1 cellular context compared by ENCODE assay signal in the genomic region with DNA sequence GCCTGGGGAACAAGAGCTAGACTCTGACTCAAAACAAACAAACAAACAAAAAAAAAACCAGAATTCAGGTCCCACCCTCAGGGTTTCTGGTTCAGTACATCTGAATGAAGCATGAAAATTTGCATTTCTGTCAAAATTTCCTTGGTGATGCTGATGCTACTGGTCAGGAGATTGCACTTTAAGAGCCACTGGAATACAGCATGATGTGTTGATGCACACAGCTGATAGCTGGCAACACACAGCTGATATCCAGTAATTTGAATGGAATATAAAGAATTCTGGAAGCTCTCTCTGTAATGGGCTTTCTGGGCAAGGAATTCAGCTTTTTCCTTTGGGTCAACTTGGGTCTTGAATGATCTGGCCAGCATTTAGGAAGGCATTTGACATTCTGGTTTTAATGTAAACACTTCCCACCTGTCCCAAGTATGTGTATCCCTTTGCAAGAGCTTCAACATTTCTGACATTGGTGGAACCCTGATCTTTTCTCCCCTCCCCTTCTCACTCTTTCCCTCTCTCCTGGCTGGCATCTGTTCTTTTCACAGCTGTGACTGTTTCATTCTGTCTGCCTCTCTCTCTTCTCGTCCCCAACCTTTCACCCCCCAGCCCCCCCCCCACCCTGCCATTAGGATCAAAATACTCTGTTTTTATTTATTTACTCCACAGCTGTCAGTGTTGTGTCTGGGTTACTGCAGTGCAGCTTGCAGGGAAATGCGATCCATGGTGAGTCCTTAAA.
TF ChIP-seq lines count a peak whose summit lies in the region.

No MANE protein-coding gene starts in this region.

TF ChIP-seq in IMR-90, 13 proteins besides CTCF, POLR2A, EP300 and RAD21:
- no peak for TF ChIP-seq NFE2L2 (IDR thresholded peaks at IDR 0.05; ENCODE audit: low read depth, low read length)
- TF ChIP-seq MXI1 (IDR thresholded peaks at IDR 0.05; ENCODE audit: borderline replicate concordance, low read depth, low read length), result no peak
- TF ChIP-seq BHLHE40 (IDR thresholded peaks at IDR 0.05; ENCODE audit: low read depth, low read length), result no peak
- TF ChIP-seq MAZ (IDR thresholded peaks at IDR 0.05; ENCODE audit: borderline replicate concordance, low read depth, low read length), result no peak
- TF ChIP-seq, protein P1, sequence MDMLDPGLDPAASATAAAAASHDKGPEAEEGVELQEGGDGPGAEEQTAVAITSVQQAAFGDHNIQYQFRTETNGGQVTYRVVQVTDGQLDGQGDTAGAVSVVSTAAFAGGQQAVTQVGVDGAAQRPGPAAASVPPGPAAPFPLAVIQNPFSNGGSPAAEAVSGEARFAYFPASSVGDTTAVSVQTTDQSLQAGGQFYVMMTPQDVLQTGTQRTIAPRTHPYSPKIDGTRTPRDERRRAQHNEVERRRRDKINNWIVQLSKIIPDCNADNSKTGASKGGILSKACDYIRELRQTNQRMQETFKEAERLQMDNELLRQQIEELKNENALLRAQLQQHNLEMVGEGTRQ (IDR thresholded peaks at IDR 0.05; ENCODE audit: low read depth, low read length), result no peak
- no peak for TF ChIP-seq CEBPB (IDR thresholded peaks at IDR 0.05; ENCODE audit: low read depth, low read length)
- TF ChIP-seq SMC3 (IDR thresholded peaks at IDR 0.05; ENCODE audit: low read depth, low read length), result no peak
- no peak for TF ChIP-seq MAFK (IDR thresholded peaks at IDR 0.05; ENCODE audit: low read depth, low read length)
- no peak for TF ChIP-seq FOS (IDR thresholded peaks at IDR 0.05; ENCODE audit: low read depth, low read length)
- TF ChIP-seq RCOR1 (IDR thresholded peaks at IDR 0.05; ENCODE audit: insufficient replicate concordance, low read length), result no peak
- TF ChIP-seq RFX5 (IDR thresholded peaks at IDR 0.05; ENCODE audit: low read depth, low read length), result no peak
- TF ChIP-seq CHD1 (IDR thresholded peaks at IDR 0.05; ENCODE audit: low read depth, low read length), result no peak
- TF ChIP-seq, protein P2, sequence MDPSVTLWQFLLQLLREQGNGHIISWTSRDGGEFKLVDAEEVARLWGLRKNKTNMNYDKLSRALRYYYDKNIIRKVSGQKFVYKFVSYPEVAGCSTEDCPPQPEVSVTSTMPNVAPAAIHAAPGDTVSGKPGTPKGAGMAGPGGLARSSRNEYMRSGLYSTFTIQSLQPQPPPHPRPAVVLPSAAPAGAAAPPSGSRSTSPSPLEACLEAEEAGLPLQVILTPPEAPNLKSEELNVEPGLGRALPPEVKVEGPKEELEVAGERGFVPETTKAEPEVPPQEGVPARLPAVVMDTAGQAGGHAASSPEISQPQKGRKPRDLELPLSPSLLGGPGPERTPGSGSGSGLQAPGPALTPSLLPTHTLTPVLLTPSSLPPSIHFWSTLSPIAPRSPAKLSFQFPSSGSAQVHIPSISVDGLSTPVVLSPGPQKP (IDR thresholded peaks at IDR 0.05; ENCODE audit: borderline replicate concordance, low read depth, low read length), result no peak
